In the genomic region with DNA sequence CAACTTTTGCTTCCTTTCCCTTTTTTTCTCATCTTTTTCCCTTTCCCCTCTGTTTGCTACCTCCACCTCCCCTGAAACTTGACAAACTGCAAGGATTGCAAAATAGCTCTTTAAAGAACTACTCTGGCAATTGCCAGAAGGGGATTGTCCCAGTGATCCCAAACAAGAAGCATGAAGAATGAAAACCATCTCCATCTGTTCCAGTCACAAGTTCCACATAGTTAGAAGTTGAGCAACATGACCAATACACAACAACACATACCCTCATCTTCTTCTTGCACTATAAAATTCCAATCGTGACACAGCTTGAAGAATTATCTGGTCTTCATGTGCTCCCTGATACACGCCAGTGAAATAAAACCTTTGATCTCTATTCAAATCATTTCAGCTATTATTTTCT, we compare ENCODE assay signal across 20 cellular contexts.
DNase-seq lines count a peak whose midpoint lies in the region; ATAC-seq and TF ChIP-seq lines count a peak whose summit lies in the region.
"Had no signal": no experiment of that assay in that cellular context is flagged by ENCODE, and none has a peak within 500 bp of the region (broad histone marks: within the 10 kb centered on the region; RNA-seq: fewer than 3 reads in every experiment).

No MANE protein-coding gene starts in this region.

- ATAC-seq in sciatic nerve = peak; percentile 94
- no peak for ATAC-seq in HG02870 (IDR thresholded peaks at IDR 0.05; ENCODE audit: unreplicated experiment)
- ATAC-seq in HG03460 (IDR thresholded peaks at IDR 0.05; ENCODE audit: unreplicated experiment) = no peak
- ATAC-seq: Panc1 had no signal

- TF ChIP-seq CTCF in BJ (IDR thresholded peaks at IDR 0.05; ENCODE audit: insufficient read depth, low read depth, low read length) (no peak), fibroblast of villous mesenchyme (IDR thresholded peaks at IDR 0.05; ENCODE audit: insufficient read depth, low read depth, low read length) (no peak), testis (IDR thresholded peaks at IDR 0.05) (no peak)

- H3K9me3 ChIP-seq in testis = no peaks in the 10 kb centered on the region
- H3K9me3 ChIP-seq: BE2C, MG63, SK-N-SH had no signal

- H3K27me3 ChIP-seq in BJ (ENCODE audit: control insufficient read depth, insufficient read depth, low read length) (no peaks in the 10 kb centered on the region), testis (no peaks in the 10 kb centered on the region)
- H3K27me3 ChIP-seq: BE2C, MG63 had no signal

- no peaks in the 10 kb centered on the region for H3K4me1 ChIP-seq in testis
- H3K4me1 ChIP-seq: BE2C had no signal

- no peaks in the 10 kb centered on the region for H3K36me3 ChIP-seq in BJ (ENCODE audit: control insufficient read depth, insufficient read depth, low read length)
- no peaks in the 10 kb centered on the region for H3K36me3 ChIP-seq in testis (ENCODE audit: low read depth, missing control alignments)
- H3K36me3 ChIP-seq: BE2C, MG63 had no signal

- CTCF ChIA-PET in BJ (lab: Yijun Ruan, JAX) = interaction anchor here (0.6 kb wide), 1 partner anchor 1609 kb away, joined by 3 read pairs; no protein-coding TSS in a partner anchor

- no peak for TF ChIP-seq POLR2A in testis (IDR thresholded peaks at IDR 0.05)

- POLR2A ChIA-PET in BJ (lab: Charles Lee) = no interaction called here

- 82% methylated on average over 2 of the region's 2 CpGs for WGBS in testis, 2 donors

- DNase-seq in BJ (ENCODE audit: low read depth) (peak; percentile 51), SK-MEL-5 (ENCODE audit: low read depth, low spot score) (peak; percentile 4), fibroblast of villous mesenchyme (ENCODE audit: low read depth) (peak; percentile 82), sciatic nerve (ENCODE audit: low spot score) (no peak), NCI-H1417 treated with DMSO at 0.1 percent for 48 hours (lab: John Stamatoyannopoulos, UW) (no peak), testis (no peak)
- DNase-seq: BE2C; CD8-positive, alpha-beta memory T cell; DMS79; GOT3; IMR-90; Karpas-422; MG63; NCI-H1092; NCI-H1694; NCI-H510A treated with DMSO at 0.1 percent for 48 hours; SK-N-SH had no signal

- intact Hi-C loops in sciatic nerve (cut with DNase I) (no loop called here), testis (cut with DNase I; ENCODE audit: low total_unique reads) (no loop called here)

- no peak overlapping the region for H3K27ac ChIP-seq in testis

- in situ Hi-C loops in SK-MEL-5 (cut with HindIII; ENCODE audit: low pct_unique_long_range_greater_than_20kb, low sequenced_read_pairs) = no loop called here

- H3K4me3 ChIP-seq in BJ (ENCODE audit: low read depth, low read length) = no peak overlapping the region
- H3K4me3 ChIP-seq in fibroblast of villous mesenchyme (ENCODE audit: low read depth, low read length) = no peak overlapping the region
- no peak overlapping the region for H3K4me3 ChIP-seq in testis
- H3K4me3 ChIP-seq: MG63 had no signal

Comparison
In these comparisons a context has a peak if more than half of its experiments do, and no peak if none do; other contexts are left out.
1. DNase-seq: peak in BJ (single experiment), SK-MEL-5 (single experiment) and fibroblast of villous mesenchyme (single experiment); none in sciatic nerve (single experiment), NCI-H1417 treated with DMSO at 0.1 percent for 48 hours (single experiment) and testis (single experiment).